In the genomic region with DNA sequence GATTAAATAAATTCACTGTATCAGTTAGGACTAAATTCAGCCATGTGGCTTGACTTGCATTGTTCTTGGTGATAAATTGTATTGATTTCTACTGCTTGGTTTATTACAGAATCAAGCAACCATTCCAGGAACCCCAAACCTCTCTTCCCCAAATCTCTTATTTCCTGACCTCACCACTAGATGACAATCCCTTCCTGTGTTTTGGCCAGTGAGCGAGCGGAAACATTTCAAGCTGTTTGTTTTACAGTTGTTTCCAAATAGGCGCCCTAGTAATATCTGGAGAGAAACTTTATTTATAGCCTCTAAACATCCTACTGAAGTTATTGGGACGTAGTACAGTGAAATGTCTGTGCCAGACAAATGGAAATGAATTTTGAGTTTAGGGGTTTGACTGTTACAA, we compare ENCODE assay signal across 1 cellular context.
TF ChIP-seq lines count a peak whose summit lies in the region.

No MANE protein-coding gene starts in this region.

TF ChIP-seq in IMR-90, 13 proteins besides CTCF, POLR2A, EP300 and RAD21 (continued from another document):
- TF ChIP-seq MAFK (IDR thresholded peaks at IDR 0.05; ENCODE audit: low read depth, low read length) = no peak
- TF ChIP-seq MXI1 (IDR thresholded peaks at IDR 0.05; ENCODE audit: borderline replicate concordance, low read depth, low read length) = no peak
- TF ChIP-seq, protein P1, sequence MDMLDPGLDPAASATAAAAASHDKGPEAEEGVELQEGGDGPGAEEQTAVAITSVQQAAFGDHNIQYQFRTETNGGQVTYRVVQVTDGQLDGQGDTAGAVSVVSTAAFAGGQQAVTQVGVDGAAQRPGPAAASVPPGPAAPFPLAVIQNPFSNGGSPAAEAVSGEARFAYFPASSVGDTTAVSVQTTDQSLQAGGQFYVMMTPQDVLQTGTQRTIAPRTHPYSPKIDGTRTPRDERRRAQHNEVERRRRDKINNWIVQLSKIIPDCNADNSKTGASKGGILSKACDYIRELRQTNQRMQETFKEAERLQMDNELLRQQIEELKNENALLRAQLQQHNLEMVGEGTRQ (IDR thresholded peaks at IDR 0.05; ENCODE audit: low read depth, low read length) = no peak
- TF ChIP-seq CEBPB (IDR thresholded peaks at IDR 0.05; ENCODE audit: low read depth, low read length) = no peak
- peak; percentile 79 for TF ChIP-seq SMC3 (IDR thresholded peaks at IDR 0.05; ENCODE audit: low read depth, low read length)
- no peak for TF ChIP-seq MAZ (IDR thresholded peaks at IDR 0.05; ENCODE audit: borderline replicate concordance, low read depth, low read length)
- TF ChIP-seq RCOR1 (IDR thresholded peaks at IDR 0.05; ENCODE audit: insufficient replicate concordance, low read length) = no peak
